Comparison of ENCODE assay signal across 35 cellular contexts in genomic region chr19:40264314-40265054, GRCh38. TPM values are rescaled to one million over a fixed set of nuclear protein-coding genes. Genes with fewer than 3 reads are reported as not detected.
DNase-seq lines count a peak whose midpoint lies in the region; ATAC-seq, FAIRE-seq and TF ChIP-seq lines count a peak whose summit lies in the region.
"Had no signal": no experiment of that assay in that cellular context is flagged by ENCODE, and none has a peak within 500 bp of the region (broad histone marks: within the 10 kb centered on the region; RNA-seq: fewer than 3 reads in every experiment).

No MANE protein-coding gene starts in this region.

- intact Hi-C loops in K562 (cut with micrococcal nuclease) (no loop called here), lower lobe of right lung (cut with DNase I) (no loop called here)

- in situ Hi-C loops in K562 (cut with MboI) = no loop called here

- H3K27me3 ChIP-seq in K562 (ENCODE audit: control insufficient read depth in 2 of 2, insufficient read depth in 2 of 2, low read length in 2 of 2) (no peaks in the 10 kb centered on the region), lower lobe of right lung (ENCODE audit: low read depth) (no peaks in the 10 kb centered on the region)
- H3K27me3 ChIP-seq: pancreas, suprapubic skin had no signal

- H3K9me3 ChIP-seq in K562 (replicated peaks; ENCODE audit: control insufficient read depth, insufficient read depth, low read depth, low read length) (no peaks in the 10 kb centered on the region), lower lobe of right lung (no peaks in the 10 kb centered on the region)
- H3K9me3 ChIP-seq: pancreas, suprapubic skin had no signal

- 84% methylated on average over 18 of the region's 19 CpGs for WGBS in K562 (ENCODE audit: insufficient coverage, low coverage, missing lambda C conversion rate)

- peak overlapping the region in 1 of 2 experiments; percentile 28; a peak in 1 of 4 replicates for H3K9ac ChIP-seq in K562 (ENCODE audit: insufficient read depth in 1 of 2, low read depth in 2 of 2, low read length in 2 of 2)

- FAIRE-seq in K562 (lab: Jason Lieb, UNC) = no peak
- FAIRE-seq: H54, pancreas had no signal

- POLR2A ChIA-PET in K562 (lab: Yijun Ruan, JAX) = interaction anchor here (0.5 kb wide), 1 partner anchor 9 kb away, joined by 3 read pairs; no protein-coding TSS in a partner anchor

- H3K4me3 ChIP-seq in K562 (no peak overlapping the region), lower lobe of right lung (no peak overlapping the region)
- H3K4me3 ChIP-seq: coronary artery, pancreas, suprapubic skin had no signal

- TF ChIP-seq RAD21 in K562 (CRISPR knock-in tag; conservative IDR thresholded peaks at IDR 0.05 in 1 of 2, IDR thresholded peaks at IDR 0.05 in 1 of 2) = no peak

- TF ChIP-seq POLR2A in K562 (conservative IDR thresholded peaks at IDR 0.05) = no peak

- no peak overlapping the region for H2AFZ ChIP-seq in K562 (ENCODE audit: low read depth, low read length)

- H4K20me1 ChIP-seq in K562 (replicated peaks; ENCODE audit: control insufficient read depth, insufficient read depth, low read length) = peaks cover 16% of the 10 kb centered on the region; the same call in 1 of the 2 replicates

- H3K4me2 ChIP-seq in K562 (ENCODE audit: insufficient read depth, low read length) = no peak overlapping the region

- no peak for TF ChIP-seq EP300 in K562 (IDR thresholded peaks at IDR 0.05; ENCODE audit: low read length)

- no peaks in the 10 kb centered on the region for H3K9me1 ChIP-seq in K562 (ENCODE audit: control insufficient read depth, insufficient read depth, low read length)

- H3K36me3 ChIP-seq in K562 (ENCODE audit: control insufficient read depth, insufficient read depth, low read length) (peaks cover 70% of the 10 kb centered on the region), lower lobe of right lung (peaks cover 30% of the 10 kb centered on the region)

- H3K79me2 ChIP-seq in K562 (ENCODE audit: control insufficient read depth, insufficient read depth, low read length) = peaks cover 84% of the 10 kb centered on the region

- H3K27ac ChIP-seq in K562 (ENCODE audit: extremely low read depth, low read depth, low read length) (no peak overlapping the region), lower lobe of right lung (no peak overlapping the region), temporal lobe (ENCODE audit: low read depth, low read length) (peak overlapping the region; percentile 44)
- H3K27ac ChIP-seq: coronary artery, pancreas, suprapubic skin had no signal

- DNase-seq in NCI-H146 (lab: John Stamatoyannopoulos, UW) (peak; percentile 3), NCI-H146 treated with DMSO at 0.1 percent for 48 hours (lab: John Stamatoyannopoulos, UW; ENCODE audit: unreplicated experiment) (no peak), K562 (ENCODE audit: extremely low read depth in 1 of 4, low spot score in 3 of 4) (no peak), lower lobe of right lung (peak; percentile 21), NCI-H2227 (lab: John Stamatoyannopoulos, UW; ENCODE audit: unreplicated experiment) (no peak), GOT3 (lab: John Stamatoyannopoulos, UW) (no peak)
- DNase-seq: 8988T; activated CD4-positive, CD25-positive, alpha-beta regulatory T cell treated with anti-CD3 and anti-CD28 coated beads, Interleukin-2, amount 50 U/mL, for 72 hours; activated CD8-positive, alpha-beta T cell treated with anti-CD3 and anti-CD28 coated beads for 36 hours; activated effector memory CD4-positive, alpha-beta T cell treated with Interleukin-2 at 50 U/mL for 16 hours; AML-193; anterior cingulate cortex; CD8-positive, alpha-beta T cell; foreskin fibroblast; immature natural killer cell; KG1; left ventricle myocardium superior; midbrain; MM.1S; naive thymus-derived CD8-positive, alpha-beta T cell; NCI-H2081 treated with DMSO at 0.1 percent for 48 hours; NCI-H774; stimulated activated CD4-positive, alpha-beta T cell treated with anti-CD3 and anti-CD28 coated beads, Interleukin-12 subunit alpha, Interleukin-12 subunit beta, amount 100 ng/mL, for 4 hours; stimulated activated CD4-positive, alpha-beta T cell treated with anti-CD3 and anti-CD28 coated beads, Interleukin-4, amount 100 ng/mL, for 4 hours; stimulated activated naive CD4-positive, alpha-beta T cell; T-helper 17 cell had no signal

- no TSS peak for BruUV-seq in K562 (replicated peaks; lab: Mats Ljungman, UMichigan)

- ATAC-seq in K562 = no peak
- ATAC-seq in lower lobe of right lung = no peak
- ATAC-seq in HG03520 (IDR thresholded peaks at IDR 0.05; ENCODE audit: unreplicated experiment) = no peak
- ATAC-seq: activated CD8-positive, alpha-beta T cell treated with anti-CD3 and anti-CD28 coated beads for 36 hours; CD8-positive, alpha-beta T cell; esophagus mucosa; left ventricle myocardium superior; naive thymus-derived CD8-positive, alpha-beta T cell; pancreas; SK-N-SH treated with all-trans-retinoic acid at 6 μM for 48 hours; T-helper 17 cell had no signal

- CTCF ChIA-PET in K562 (lab: Yijun Ruan, JAX; ENCODE audit: low intra/inter-chr PET ratio) = no interaction called here

- TF ChIP-seq CTCF in K562 (IDR thresholded peaks at IDR 0.05 in 2 of 3, conservative IDR thresholded peaks at IDR 0.05 in 1 of 3; ENCODE audit: insufficient read depth in 2 of 3, low read depth in 1 of 3, low read length in 3 of 3) (no peak), lower lobe of right lung (IDR thresholded peaks at IDR 0.05) (no peak)

- H3K4me1 ChIP-seq in K562 (replicated peaks in 1 of 2; ENCODE audit: control insufficient read depth in 2 of 2, insufficient read depth in 2 of 2, low read length in 2 of 2) = peaks cover 23 to 55% of the 10 kb centered on the region in 2 experiments; a peak in 4 of 5 replicates
- H3K4me1 ChIP-seq in lower lobe of right lung = peaks cover 14% of the 10 kb centered on the region

RNA-seq across cellular contexts. Expression of gene AKT2, which starts 20.7 kb away (rescaled TPM):
- 290 and 653 TPM in 2 replicates for total RNA-seq in K562 (2011; cell fraction: chromatin; rRNA removed; ENCODE audit: low replicate concordance)
- total RNA-seq in K562 (2011; cell fraction: nucleolus; rRNA removed) = 340 and 358 TPM in 2 replicates
- total RNA-seq in K562 (2011; cell fraction: nucleoplasm; rRNA removed) = 338 and 343 TPM in 2 replicates
- total RNA-seq in K562 (2014; rRNA removed) = 61.1 and 83.7 TPM in 2 replicates
- 44.7 and 55.7 TPM in 2 replicates for total RNA-seq in K562 (2014; rRNA removed; fragmentation: Illumina TruSeq; extraction: Trizol)
- 67.4 and 67.7 TPM in 2 replicates for total RNA-seq in K562 (2015; rRNA removed; fragmentation: Illumina TruSeq; extraction: Trizol)
- 120 and 127 TPM in 2 replicates for total RNA-seq in K562 (2021)
- polyA plus RNA-seq in K562 (2011; rRNA removed) = 90.8 and 133 TPM in 2 replicates
- polyA plus RNA-seq in K562 (2011; cell fraction: cytosol; rRNA removed) = 112 and 119 TPM in 2 replicates
- 493 and 545 TPM in 2 replicates for polyA plus RNA-seq in K562 (2011; cell fraction: nucleus; rRNA removed)
- polyA plus RNA-seq in K562 (2012) = 76.0 and 79.7 TPM in 2 replicates
- polyA plus RNA-seq in K562 (2014; fragmentation: Illumina TruSeq; extraction: Trizol) = 108 and 132 TPM in 2 replicates
- polyA plus RNA-seq in K562 (2014; fragmentation: Nextera tagmentation; extraction: Ambion mirVana) = 1 to 10 TPM; 1.1 TPM
- polyA plus RNA-seq in K562 (2014; rRNA removed) = 85.4 and 108 TPM in 2 replicates
- polyA minus RNA-seq in K562 (2011; rRNA and poly(A)+ RNA removed) = 47.0 and 54.6 TPM in 2 replicates
- polyA minus RNA-seq in K562 (2011; cell fraction: cytosol; rRNA and poly(A)+ RNA removed) = 48.0 and 50.7 TPM in 2 replicates
- polyA minus RNA-seq in K562 (2011; cell fraction: nucleus; rRNA and poly(A)+ RNA removed) = 66.6 and 101 TPM in 2 replicates
- total RNA-seq in lower lobe of right lung = 102 TPM
- total RNA-seq in temporal lobe = 36.9 TPM

RNA-seq across cellular contexts. Expression of gene CCNP, which starts 38.0 kb away (rescaled TPM):
- total RNA-seq in K562 (2011; cell fraction: chromatin; rRNA removed; ENCODE audit: low replicate concordance) = 0.21 TPM in 1 of 2 replicates, not detected in the other
- total RNA-seq in K562 (2011; cell fraction: nucleolus; rRNA removed) = not detected in 2 replicates
- not detected in 2 replicates for total RNA-seq in K562 (2011; cell fraction: nucleoplasm; rRNA removed)
- total RNA-seq in K562 (2014; rRNA removed) (0.08 TPM in 1 of 2 replicates, not detected in the other), K562 (2014; rRNA removed; fragmentation: Illumina TruSeq; extraction: Trizol) (not detected in 2 replicates), K562 (2015; rRNA removed; fragmentation: Illumina TruSeq; extraction: Trizol) (not detected in 2 replicates), K562 (2021) (not detected in 2 replicates), lower lobe of right lung (not detected), temporal lobe (0.49 TPM)
- polyA plus RNA-seq in K562 (2011; rRNA removed) (0.04 TPM in 1 of 2 replicates, not detected in the other), K562 (2014; fragmentation: Illumina TruSeq; extraction: Trizol) (not detected in 2 replicates), K562 (2014; fragmentation: Nextera tagmentation; extraction: Ambion mirVana) (not detected), K562 (2014; rRNA removed) (0.19 and 0.32 TPM in 2 replicates)
- 0.03 and 0.21 TPM in 2 replicates for polyA plus RNA-seq in K562 (2011; cell fraction: cytosol; rRNA removed)
- polyA plus RNA-seq in K562 (2011; cell fraction: nucleus; rRNA removed) = 0.09 and 0.24 TPM in 2 replicates
- 0.14 TPM in 1 of 2 replicates, not detected in the other for polyA plus RNA-seq in K562 (2012)
- not detected in 2 replicates for polyA minus RNA-seq in K562 (2011; rRNA and poly(A)+ RNA removed)
- polyA minus RNA-seq in K562 (2011; cell fraction: cytosol; rRNA and poly(A)+ RNA removed) = not detected in 2 replicates
- not detected in 2 replicates for polyA minus RNA-seq in K562 (2011; cell fraction: nucleus; rRNA and poly(A)+ RNA removed)
- total RNA-seq: activated CD8-positive, alpha-beta T cell treated with anti-CD3 and anti-CD28 coated beads for 36 hours; esophagus mucosa; left ventricle myocardium superior; urinary bladder had no signal
- polyA plus RNA-seq: immature natural killer cell had no signal

RNA-seq across cellular contexts. Expression of gene TTC9B, which starts 46.3 kb away (rescaled TPM):
- total RNA-seq in K562 (2011; cell fraction: chromatin; rRNA removed; ENCODE audit: low replicate concordance) = not detected in 2 replicates
- total RNA-seq in K562 (2011; cell fraction: nucleolus; rRNA removed) = 0.33 TPM in 1 of 2 replicates, not detected in the other
- not detected in 2 replicates for total RNA-seq in K562 (2011; cell fraction: nucleoplasm; rRNA removed)
- not detected in 2 replicates for total RNA-seq in K562 (2014; rRNA removed)
- total RNA-seq in K562 (2014; rRNA removed; fragmentation: Illumina TruSeq; extraction: Trizol) = not detected in 2 replicates
- total RNA-seq in K562 (2015; rRNA removed; fragmentation: Illumina TruSeq; extraction: Trizol) = not detected in 2 replicates
- not detected in 2 replicates for total RNA-seq in K562 (2021)
- 0.03 and 0.14 TPM in 2 replicates for polyA plus RNA-seq in K562 (2011; rRNA removed)
- polyA plus RNA-seq in K562 (2011; cell fraction: cytosol; rRNA removed) = 0.01 TPM in 1 of 2 replicates, not detected in the other
- 0.18 TPM in 1 of 2 replicates, not detected in the other for polyA plus RNA-seq in K562 (2011; cell fraction: nucleus; rRNA removed)
- 0.04 TPM in 1 of 2 replicates, not detected in the other for polyA plus RNA-seq in K562 (2012)
- polyA plus RNA-seq in K562 (2014; fragmentation: Illumina TruSeq; extraction: Trizol) = not detected in 2 replicates
- under 1 TPM in 1 of 2 experiments, not detected in 1; 0.06 TPM for polyA plus RNA-seq in K562 (2014; fragmentation: Nextera tagmentation; extraction: Ambion mirVana)
- not detected in 2 replicates for polyA plus RNA-seq in K562 (2014; rRNA removed)
- polyA minus RNA-seq in K562 (2011; rRNA and poly(A)+ RNA removed) = not detected in 2 replicates
- polyA minus RNA-seq in K562 (2011; cell fraction: cytosol; rRNA and poly(A)+ RNA removed) = not detected in 2 replicates
- not detected in 2 replicates for polyA minus RNA-seq in K562 (2011; cell fraction: nucleus; rRNA and poly(A)+ RNA removed)
- total RNA-seq in lower lobe of right lung = not detected
- 32.0 TPM for total RNA-seq in temporal lobe
- total RNA-seq: activated CD8-positive, alpha-beta T cell treated with anti-CD3 and anti-CD28 coated beads for 36 hours; CD8-positive, alpha-beta T cell; esophagus mucosa; left ventricle myocardium superior; naive thymus-derived CD8-positive, alpha-beta T cell; pancreas; suprapubic skin; T-helper 17 cell had no signal
- polyA plus RNA-seq: immature natural killer cell; naive thymus-derived CD8-positive, alpha-beta T cell had no signal

Comparison
In these comparisons a context has a peak if more than half of its experiments do, and no peak if none do; other contexts are left out.
1. DNase-seq: peak in NCI-H146 (single experiment) and lower lobe of right lung (single experiment); none in NCI-H146 treated with DMSO at 0.1 percent for 48 hours (single experiment), K562 (0 of 4), NCI-H2227 (single experiment) and GOT3 (single experiment).
2. RNA of gene TTC9B, which starts 46.3 kb away (total RNA-seq): 32.0 TPM in temporal lobe (single experiment); not detected in lower lobe of right lung (single experiment) and 0.33 TPM in K562; every median in the first group is over 10 times any median in the second.